Comparison of ENCODE assay signal across 2 cellular contexts in the genomic region with DNA sequence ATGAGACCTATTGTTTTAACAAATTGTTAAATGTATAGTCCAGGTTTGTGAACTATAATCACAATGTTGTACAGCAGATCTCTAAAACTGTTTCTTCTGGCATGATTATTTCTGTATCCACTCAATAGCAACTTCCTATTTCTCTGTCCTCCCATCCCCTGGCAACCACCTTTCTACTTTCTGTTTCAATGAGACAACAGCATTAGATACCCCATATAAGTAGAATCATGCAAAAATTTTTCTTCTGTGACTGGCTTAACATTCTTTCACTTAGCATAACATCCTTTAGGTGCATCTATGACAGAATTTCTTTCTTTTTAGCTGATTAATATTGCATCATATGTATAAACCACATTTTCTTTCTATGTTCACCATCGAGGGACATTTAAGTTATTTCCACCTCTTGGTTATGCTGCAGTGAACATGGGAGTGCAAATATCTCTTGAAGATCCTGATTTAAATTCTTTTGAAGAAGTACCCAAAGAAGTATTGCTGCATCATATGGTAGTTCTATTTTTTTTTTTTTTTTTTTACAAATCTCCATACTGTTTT.
TF ChIP-seq lines count a peak whose summit lies in the region.

No MANE protein-coding gene starts in this region.

TF ChIP-seq in SK-N-SH, 30 proteins besides CTCF, POLR2A, EP300 and RAD21 (continued from another document):
- TF ChIP-seq REST (IDR thresholded peaks at IDR 0.05; ENCODE audit: low read depth, low read length): no peak
- TF ChIP-seq NRF1 (IDR thresholded peaks at IDR 0.05; ENCODE audit: low read depth, low read length): no peak
- no peak for TF ChIP-seq YY1 (IDR thresholded peaks at IDR 0.05; ENCODE audit: low read depth)
- TF ChIP-seq TCF12 (IDR thresholded peaks at IDR 0.05): no peak
TF ChIP-seq in SK-N-SH: peak in this region for 0.

TF ChIP-seq in SK-N-SH treated with all-trans-retinoic acid at 6 μM for 48 hours, 23 proteins besides CTCF, POLR2A, EP300 and RAD21 (continued from another document):
- TF ChIP-seq TSHZ2 (CRISPR knock-in tag; IDR thresholded peaks at IDR 0.05) (no peak), POU6F1 (CRISPR knock-in tag; IDR thresholded peaks at IDR 0.05; ENCODE audit: borderline replicate concordance, low read depth) (no peak), PATZ1 (CRISPR knock-in tag; IDR thresholded peaks at IDR 0.05; ENCODE audit: borderline replicate concordance) (no peak), TCF4 (CRISPR knock-in tag; IDR thresholded peaks at IDR 0.05; ENCODE audit: borderline replicate concordance) (no peak), ZNF70 (CRISPR knock-in tag; IDR thresholded peaks at IDR 0.05) (no peak), CSRNP3 (CRISPR knock-in tag; IDR thresholded peaks at IDR 0.05) (no peak), BACH2 (CRISPR knock-in tag; IDR thresholded peaks at IDR 0.05; ENCODE audit: borderline replicate concordance) (no peak), PPARA (CRISPR knock-in tag; IDR thresholded peaks at IDR 0.05; ENCODE audit: borderline replicate concordance) (no peak)
TF ChIP-seq in SK-N-SH treated with all-trans-retinoic acid at 6 μM for 48 hours: peak in this region for 0.
